9 cellular contexts compared by ENCODE assay signal in genomic region chr17:47949951-47950350, GRCh38. TPM values are rescaled to one million over a fixed set of nuclear protein-coding genes. Genes with fewer than 3 reads are reported as not detected.
DNase-seq lines count a peak whose midpoint lies in the region; ATAC-seq and TF ChIP-seq lines count a peak whose summit lies in the region.
"Had no signal": no experiment of that assay in that cellular context is flagged by ENCODE, and none has a peak within 500 bp of the region (broad histone marks: within the 10 kb centered on the region; RNA-seq: fewer than 3 reads in every experiment).

No MANE protein-coding gene starts in this region.

- H3K9me2 ChIP-seq in Loucy (replicated peaks; ENCODE audit: low read depth, low read length): no peaks in the 10 kb centered on the region

- WGBS in esophagus, 2 donors: 42 to 60% methylated on average over 3 of the region's 3 CpGs

- no peak for ATAC-seq in HG03097 (IDR thresholded peaks at IDR 0.05; ENCODE audit: low FRiP score, unreplicated experiment)

- H3K27me3 ChIP-seq in Loucy (ENCODE audit: insufficient read depth, low read length, poor library complexity, severe bottlenecking) (no peaks in the 10 kb centered on the region), esophagus (ENCODE audit: control insufficient read depth in 1 of 2, insufficient read depth in 2 of 2, low read length in 2 of 2) (no peaks in the 10 kb centered on the region), skeletal muscle tissue (ENCODE audit: control insufficient read depth in 3 of 3, insufficient read depth in 3 of 3, low read length in 3 of 3) (no peaks in the 10 kb centered on the region)

- H3K4me1 ChIP-seq in Loucy (ENCODE audit: insufficient read depth, low read length, poor library complexity, severe bottlenecking) (peaks cover 17% of the 10 kb centered on the region), esophagus (ENCODE audit: control insufficient read depth in 2 of 2, insufficient read depth in 2 of 2, low read length in 1 of 2) (peaks cover 4 to 21% of the 10 kb centered on the region in 2 donors), skeletal muscle tissue (ENCODE audit: control insufficient read depth in 3 of 3, insufficient read depth in 3 of 3, low read length in 3 of 3) (peaks cover 17 to 32% (median 22%) of the 10 kb centered on the region in 3 donors)

- no peaks in the 10 kb centered on the region for H4K20me1 ChIP-seq in Loucy (ENCODE audit: insufficient read depth, low read length, poor library complexity, severe bottlenecking)

- no peaks in the 10 kb centered on the region for H3F3A ChIP-seq in Loucy (ENCODE audit: low read depth)

- H3K9me3 ChIP-seq in Loucy (ENCODE audit: insufficient read depth, low read depth, low read length) (no peaks in the 10 kb centered on the region), esophagus (ENCODE audit: control insufficient read depth in 2 of 2, insufficient read depth in 1 of 2, low read depth in 1 of 2, low read length in 1 of 2) (no peaks in the 10 kb centered on the region), skeletal muscle tissue (ENCODE audit: control insufficient read depth in 3 of 3, low read length in 3 of 3) (no peaks in the 10 kb centered on the region)

- H3K79me2 ChIP-seq in Loucy (ENCODE audit: insufficient read depth, low read length): no peaks in the 10 kb centered on the region

- H2AFZ ChIP-seq in Loucy (ENCODE audit: low read length): peak overlapping the region; percentile 85

- H3K36me3 ChIP-seq in Loucy (ENCODE audit: insufficient read depth, low read length): no peaks in the 10 kb centered on the region
- H3K36me3 ChIP-seq in esophagus (ENCODE audit: control insufficient read depth in 2 of 2, insufficient read depth in 2 of 2, low read length in 1 of 2): peaks cover 0 to 3% of the 10 kb centered on the region in 2 donors
- peaks cover 8 to 13% (median 10%) of the 10 kb centered on the region in 3 donors for H3K36me3 ChIP-seq in skeletal muscle tissue (ENCODE audit: control insufficient read depth in 3 of 3, insufficient read depth in 3 of 3, low read length in 3 of 3)

- peak; percentile 50 to 86 for DNase-seq in NCI-H2081 (lab: John Stamatoyannopoulos, UW)
- no peak for DNase-seq in NCI-H2081 treated with DMSO at 0.1 percent for 48 hours (lab: John Stamatoyannopoulos, UW)
- DNase-seq in NCI-H526 treated with DMSO at 0.1 percent for 48 hours (lab: John Stamatoyannopoulos, UW): no peak
- DNase-seq in activated T-cell treated with anti-CD3 and anti-CD28 coated beads, Interleukin-2, amount 50 U/mL, for 48 hours: no peak

- H3K4me3 ChIP-seq in Loucy (ENCODE audit: low read length, poor library complexity, severe bottlenecking) (peak overlapping the region; percentile 74), esophagus (ENCODE audit: low read depth in 1 of 2, low read length in 2 of 2) (no peak overlapping the region), skeletal muscle tissue (ENCODE audit: low read length in 3 of 3) (no peak overlapping the region)

- H3K27ac ChIP-seq in esophagus (ENCODE audit: low read depth in 2 of 2, low read length in 1 of 2): peak overlapping the region; percentile 57 to 81
- H3K27ac ChIP-seq in skeletal muscle tissue (ENCODE audit: low read depth, low read length): no peak overlapping the region

- H3K9ac ChIP-seq in Loucy (ENCODE audit: low read depth, low read length, poor library complexity, severe bottlenecking) (peak overlapping the region; percentile 71), skeletal muscle tissue (ENCODE audit: low read depth in 1 of 3, low read length in 3 of 3) (peak overlapping the region; percentile 50 to 79 (median 54))

- no peak for TF ChIP-seq CTCF in Loucy (conservative IDR thresholded peaks at IDR 0.05; ENCODE audit: low read length)

- peak overlapping the region; percentile 91 for H3K4me2 ChIP-seq in Loucy (ENCODE audit: low read depth, low read length, poor library complexity, severe bottlenecking)

RNA-seq across cellular contexts. Expression of gene PRR15L, which starts 7.7 kb away (rescaled TPM):
- 10 to 100 TPM in 1 of 2 donors, 1 to 10 TPM in 1; 8.8 to 15.2 TPM for polyA plus RNA-seq in esophagus
- not detected for total RNA-seq in skeletal muscle tissue
- total RNA-seq: A673 had no signal

RNA-seq across cellular contexts. Expression of gene PNPO, which starts 8.6 kb away (rescaled TPM):
- 1 to 10 TPM; 9.5 to 9.6 TPM for polyA plus RNA-seq in esophagus
- total RNA-seq in skeletal muscle tissue: 12.0 TPM

RNA-seq across cellular contexts. Expression of gene CDK5RAP3, which starts 21.0 kb away (rescaled TPM):
- polyA plus RNA-seq in esophagus: 100 to 1,000 TPM; 103 to 217 TPM
- 59.0 TPM for total RNA-seq in skeletal muscle tissue

RNA-seq across cellular contexts. Expression of gene SP2, which starts 53.9 kb away (rescaled TPM):
- polyA plus RNA-seq in esophagus: 10 to 100 TPM in 1 of 2 donors, 1 to 10 TPM in 1; 5.4 to 10.7 TPM
- total RNA-seq in skeletal muscle tissue: 0.52 TPM

Comparison
In these comparisons a context has a peak if more than half of its experiments do, and no peak if none do; other contexts are left out.
1. DNase-seq: peak in NCI-H2081 (2 of 2); none in NCI-H2081 treated with DMSO at 0.1 percent for 48 hours (single experiment), NCI-H526 treated with DMSO at 0.1 percent for 48 hours (single experiment) and activated T-cell treated with anti-CD3 and anti-CD28 coated beads, Interleukin-2, amount 50 U/mL, for 48 hours (0 of 2).